Comparison of ENCODE assay signal across 16 cellular contexts in the genomic region with DNA sequence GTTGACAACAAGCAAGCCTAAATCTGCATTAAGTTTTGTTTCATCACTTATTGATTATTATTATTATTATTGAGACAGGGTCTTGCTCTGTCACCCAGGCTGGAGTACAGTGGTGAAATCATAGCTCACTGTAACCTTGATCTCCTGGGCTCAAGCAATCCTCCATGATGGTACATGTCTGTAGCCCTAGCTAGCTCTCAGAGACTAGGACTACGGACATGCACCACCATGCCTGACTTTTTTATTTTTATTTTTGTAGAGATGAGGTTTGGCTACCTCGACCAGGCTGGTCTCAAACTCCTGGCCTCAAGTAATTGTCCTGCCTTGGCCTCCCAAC. TPM values are rescaled to one million over a fixed set of nuclear protein-coding genes. Genes with fewer than 3 reads are reported as not detected.
DNase-seq lines count a peak whose midpoint lies in the region; ATAC-seq lines count a peak whose summit lies in the region.
"Had no signal": no experiment of that assay in that cellular context is flagged by ENCODE, and none has a peak within 500 bp of the region (broad histone marks: within the 10 kb centered on the region; RNA-seq: fewer than 3 reads in every experiment).

No MANE protein-coding gene starts in this region.

- CTCF ChIA-PET in activated CD4-positive, alpha-beta memory T cell treated with anti-CD3 and anti-CD28 coated beads for 36 hours (lab: Charles Lee) = interaction anchor here (0.7 to 1.4 kb wide), 4 partner anchors 12 to 192 kb away, joined by 3 to 6 read pairs (median 3); no protein-coding TSS in a partner anchor
- CTCF ChIA-PET in activated CD4-positive, alpha-beta memory T cell treated with anti-CD3 and anti-CD28 coated beads, Interleukin-2, amount 10 ng/mL, durations not matched to agents 7 days and 5 days (lab: Charles Lee) = interaction anchor here (1.0 to 1.2 kb wide), 2 partner anchors 9 to 26 kb away, joined by 3 read pairs; no protein-coding TSS in a partner anchor

- H3K4me1 Mint-ChIP-seq in activated CD4-positive, alpha-beta memory T cell treated with anti-CD3 and anti-CD28 coated beads for 36 hours (ENCODE audit: low read depth) = peaks cover 20% of the 10 kb centered on the region
- peaks cover 23% of the 10 kb centered on the region for H3K4me1 Mint-ChIP-seq in activated CD4-positive, alpha-beta memory T cell treated with anti-CD3 and anti-CD28 coated beads, Interleukin-2, amount 10 ng/mL, durations not matched to agents 7 days and 5 days
- peaks cover 17 to 39% of the 10 kb centered on the region in 2 donors for H3K4me1 Mint-ChIP-seq in stimulated activated naive B cell treated with anti-CD40 and anti-IgM and Interleukin-4, amounts not matched to agents 10 μg/mL and 1 μg/mL and 100 μg/mL, for 72 hours

- POLR2A ChIA-PET in activated CD4-positive, alpha-beta memory T cell treated with anti-CD3 and anti-CD28 coated beads for 36 hours (lab: Charles Lee) = interaction anchor here (1.0 to 1.5 kb wide), 5 partner anchors 14 to 376 kb away, joined by 3 to 6 read pairs (median 3); a partner anchor contains a TSS
- POLR2A ChIA-PET in activated CD4-positive, alpha-beta memory T cell treated with anti-CD3 and anti-CD28 coated beads, Interleukin-2, amount 10 ng/mL, durations not matched to agents 7 days and 5 days (lab: Charles Lee) = interaction anchor here (0.6 kb wide), 1 partner anchor 30 kb away, joined by 3 read pairs; no protein-coding TSS in a partner anchor

- H3K9me3 Mint-ChIP-seq in activated CD4-positive, alpha-beta memory T cell treated with anti-CD3 and anti-CD28 coated beads for 36 hours = peaks cover 13% of the 10 kb centered on the region
- peaks cover 8% of the 10 kb centered on the region for H3K9me3 Mint-ChIP-seq in activated CD4-positive, alpha-beta memory T cell treated with anti-CD3 and anti-CD28 coated beads, Interleukin-2, amount 10 ng/mL, durations not matched to agents 7 days and 5 days
- peaks cover 8% of the 10 kb centered on the region in 2 donors for H3K9me3 Mint-ChIP-seq in stimulated activated naive B cell treated with anti-CD40 and anti-IgM and Interleukin-4, amounts not matched to agents 10 μg/mL and 1 μg/mL and 100 μg/mL, for 72 hours

- no peaks in the 10 kb centered on the region for H3K27me3 Mint-ChIP-seq in activated CD4-positive, alpha-beta memory T cell treated with anti-CD3 and anti-CD28 coated beads for 36 hours
- no peaks in the 10 kb centered on the region for H3K27me3 Mint-ChIP-seq in activated CD4-positive, alpha-beta memory T cell treated with anti-CD3 and anti-CD28 coated beads, Interleukin-2, amount 10 ng/mL, durations not matched to agents 7 days and 5 days
- H3K27me3 Mint-ChIP-seq in stimulated activated naive B cell treated with anti-CD40 and anti-IgM and Interleukin-4, amounts not matched to agents 10 μg/mL and 1 μg/mL and 100 μg/mL, for 72 hours = no peaks in the 10 kb centered on the region

- intact Hi-C loops in activated CD4-positive, alpha-beta memory T cell treated with anti-CD3 and anti-CD28 coated beads for 36 hours (cut with micrococcal nuclease) = loop anchor here (1.0 to 5.0 kb wide), 6 partner anchors 12 to 123 kb away; a partner anchor contains a TSS
- intact Hi-C loops in left ventricle myocardium superior (cut with micrococcal nuclease) = no loop called here
- intact Hi-C loops in Right ventricle myocardium superior (cut with DNase I) = no loop called here

- no peak for DNase-seq in activated CD4-positive, alpha-beta memory T cell treated with anti-CD3 and anti-CD28 coated beads for 36 hours
- no peak for DNase-seq in activated CD4-positive, alpha-beta memory T cell treated with anti-CD3 and anti-CD28 coated beads, Interleukin-2, amount 10 ng/mL, durations not matched to agents 7 days and 5 days
- no peak for DNase-seq in stimulated activated naive B cell treated with anti-CD40 and anti-IgM and Interleukin-4, amounts not matched to agents 10 μg/mL and 1 μg/mL and 100 μg/mL, for 72 hours
- no peak for DNase-seq in left ventricle myocardium superior
- DNase-seq in NCI-H524 (lab: John Stamatoyannopoulos, UW) = no peak
- DNase-seq in Right ventricle myocardium superior = no peak
- DNase-seq: 8988T, activated T-cell treated with anti-CD3 and anti-CD28 coated beads for 4 hours, Caco-2, cerebellar nuclear complex, NCI-H187, NCI-H526 treated with DMSO at 0.1 percent for 48 hours, posterior cingulate gyrus had no signal

- no peak overlapping the region for H3K4me3 Mint-ChIP-seq in activated CD4-positive, alpha-beta memory T cell treated with anti-CD3 and anti-CD28 coated beads for 36 hours
- no peak overlapping the region for H3K4me3 Mint-ChIP-seq in activated CD4-positive, alpha-beta memory T cell treated with anti-CD3 and anti-CD28 coated beads, Interleukin-2, amount 10 ng/mL, durations not matched to agents 7 days and 5 days
- no peak overlapping the region for H3K4me3 Mint-ChIP-seq in stimulated activated naive B cell treated with anti-CD40 and anti-IgM and Interleukin-4, amounts not matched to agents 10 μg/mL and 1 μg/mL and 100 μg/mL, for 72 hours

- H3K36me3 Mint-ChIP-seq in activated CD4-positive, alpha-beta memory T cell treated with anti-CD3 and anti-CD28 coated beads for 36 hours = peaks cover 2% of the 10 kb centered on the region
- H3K36me3 Mint-ChIP-seq in activated CD4-positive, alpha-beta memory T cell treated with anti-CD3 and anti-CD28 coated beads, Interleukin-2, amount 10 ng/mL, durations not matched to agents 7 days and 5 days (ENCODE audit: low read depth) = no peaks in the 10 kb centered on the region
- peaks cover 7 to 13% of the 10 kb centered on the region in 2 donors for H3K36me3 Mint-ChIP-seq in stimulated activated naive B cell treated with anti-CD40 and anti-IgM and Interleukin-4, amounts not matched to agents 10 μg/mL and 1 μg/mL and 100 μg/mL, for 72 hours

- peak; percentile 10 for ATAC-seq in GM21737 (IDR thresholded peaks at IDR 0.05; ENCODE audit: unreplicated experiment)
- ATAC-seq in HG03135 (IDR thresholded peaks at IDR 0.05; ENCODE audit: unreplicated experiment) = peak; percentile 28
- peak; percentile 59 to 61 for ATAC-seq in stimulated activated naive B cell treated with anti-CD40 and anti-IgM and Interleukin-4, amounts not matched to agents 10 μg/mL and 1 μg/mL and 100 μg/mL, for 72 hours (replicated peaks)
- no peak for ATAC-seq in left ventricle myocardium superior
- no peak for ATAC-seq in Right ventricle myocardium superior (ENCODE audit: poor library complexity)
- ATAC-seq: K562 had no signal

- H3K27ac Mint-ChIP-seq in activated CD4-positive, alpha-beta memory T cell treated with anti-CD3 and anti-CD28 coated beads for 36 hours = peak overlapping the region; percentile 51
- no peak overlapping the region for H3K27ac Mint-ChIP-seq in activated CD4-positive, alpha-beta memory T cell treated with anti-CD3 and anti-CD28 coated beads, Interleukin-2, amount 10 ng/mL, durations not matched to agents 7 days and 5 days
- peak overlapping the region; percentile 26 for H3K27ac Mint-ChIP-seq in stimulated activated naive B cell treated with anti-CD40 and anti-IgM and Interleukin-4, amounts not matched to agents 10 μg/mL and 1 μg/mL and 100 μg/mL, for 72 hours

RNA-seq across cellular contexts. Expression of a gene that starts 35.7 kb away (rescaled TPM):
- total RNA-seq in activated CD4-positive, alpha-beta memory T cell treated with anti-CD3 and anti-CD28 coated beads for 36 hours = 10 to 100 TPM; 25.1 to 25.2 TPM
- total RNA-seq in activated CD4-positive, alpha-beta memory T cell treated with anti-CD3 and anti-CD28 coated beads, Interleukin-2, amount 10 ng/mL, durations not matched to agents 7 days and 5 days = 10 to 100 TPM; 19.1 to 25.8 TPM
- total RNA-seq in left ventricle myocardium superior = 66.1 TPM
- 55.1 TPM for total RNA-seq in Right ventricle myocardium superior

Comparison
In these comparisons a context has a peak if more than half of its experiments do, and no peak if none do; other contexts are left out.
1. ATAC-seq: peak in GM21737 (single experiment), HG03135 (single experiment) and stimulated activated naive B cell treated with anti-CD40 and anti-IgM and Interleukin-4, amounts not matched to agents 10 μg/mL and 1 μg/mL and 100 μg/mL, for 72 hours (2 of 2); none in left ventricle myocardium superior (single experiment) and Right ventricle myocardium superior (single experiment).